17 cellular contexts compared by ENCODE assay signal in the genomic region with DNA sequence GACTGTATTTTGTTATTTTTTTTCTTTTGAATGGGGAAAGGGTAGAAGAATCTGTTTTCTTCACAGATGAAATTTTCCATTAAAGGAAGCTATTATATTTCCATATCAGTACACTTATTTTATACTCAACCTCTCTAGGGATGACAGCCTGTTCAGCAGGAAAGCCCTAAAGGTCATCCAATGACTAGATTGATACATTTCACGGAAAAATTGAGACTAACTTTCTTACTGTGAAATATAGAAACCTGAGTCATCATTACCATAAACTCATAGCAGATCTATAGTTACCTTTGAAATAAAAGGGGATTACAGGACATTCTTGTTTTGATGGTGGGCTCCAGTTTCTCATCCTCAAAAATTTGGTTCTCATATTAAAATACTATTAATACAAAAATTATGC. TPM values are rescaled to one million over a fixed set of nuclear protein-coding genes. Genes with fewer than 3 reads are reported as not detected.
DNase-seq lines count a peak whose midpoint lies in the region; ATAC-seq lines count a peak whose summit lies in the region.
"Had no signal": no experiment of that assay in that cellular context is flagged by ENCODE, and none has a peak within 500 bp of the region (broad histone marks: within the 10 kb centered on the region; RNA-seq: fewer than 3 reads in every experiment).

No MANE protein-coding gene starts in this region.

- intact Hi-C loops in activated CD4-positive, alpha-beta T cell treated with anti-CD3 and anti-CD28 coated beads for 36 hours (cut with DNase I, micrococcal nuclease): loop anchor here in 1 of 2 experiments (5.0 kb wide), 1 partner anchor 105 kb away; no protein-coding TSS in a partner anchor

- peak; percentile 6 for DNase-seq in activated CD4-positive, alpha-beta T cell treated with anti-CD3 and anti-CD28 coated beads for 36 hours
- no peak for DNase-seq in activated CD4-positive, alpha-beta T cell treated with anti-CD3 and anti-CD28 coated beads for 48 hours
- DNase-seq in activated naive CD4-positive, alpha-beta T cell treated with anti-CD3 and anti-CD28 coated beads, Interleukin-2, amount 50 U/mL, for 72 hours (ENCODE audit: low spot score in 2 of 2): no peak
- no peak for DNase-seq in activated naive CD4-positive, alpha-beta T cell (lab: John Stamatoyannopoulos, UW)
- DNase-seq in stimulated activated naive CD8-positive, alpha-beta T cell treated with anti-CD3 and anti-CD28 coated beads, Interleukin-15, Interleukin-2, amounts not matched to agents 100 U/mL and 50 U/mL, for 24 hours: no peak
- DNase-seq in NCI-H2029 (lab: John Stamatoyannopoulos, UW) (no peak), NCI-H748 (lab: John Stamatoyannopoulos, UW; ENCODE audit: unreplicated experiment) (no peak)
- DNase-seq: ACHN; CD4-positive, CD25-positive, alpha-beta regulatory T cell; DMS 273 treated with DMSO at 0.1 percent for 48 hours; DND-41; GDM1; GOT3; H9; IMR-90 had no signal

- no peaks in the 10 kb centered on the region for H3K36me3 Mint-ChIP-seq in activated CD4-positive, alpha-beta T cell treated with anti-CD3 and anti-CD28 coated beads for 36 hours (ENCODE audit: low read depth)
- no peaks in the 10 kb centered on the region for H3K36me3 Mint-ChIP-seq in activated naive CD4-positive, alpha-beta T cell treated with anti-CD3 and anti-CD28 coated beads, Interleukin-2, amount 50 U/mL, for 72 hours
- H3K36me3 Mint-ChIP-seq: CD4-positive, CD25-positive, alpha-beta regulatory T cell had no signal

- POLR2A ChIA-PET in activated CD4-positive, alpha-beta T cell treated with anti-CD3 and anti-CD28 coated beads for 36 hours (lab: Charles Lee): interaction anchor here (0.6 kb wide), 1 partner anchor 8 kb away, joined by 3 read pairs; no protein-coding TSS in a partner anchor

- H3K9me3 Mint-ChIP-seq in activated CD4-positive, alpha-beta T cell treated with anti-CD3 and anti-CD28 coated beads for 36 hours (ENCODE audit: low read depth): no peaks in the 10 kb centered on the region
- H3K9me3 Mint-ChIP-seq in activated naive CD4-positive, alpha-beta T cell treated with anti-CD3 and anti-CD28 coated beads, Interleukin-2, amount 50 U/mL, for 72 hours: no peaks in the 10 kb centered on the region
- H3K9me3 Mint-ChIP-seq: H9 had no signal

- CTCF ChIA-PET in activated CD4-positive, alpha-beta T cell treated with anti-CD3 and anti-CD28 coated beads for 36 hours (lab: Charles Lee): interaction anchor here (1.3 kb wide), 2 partner anchors 44 to 143 kb away, joined by 3 read pairs; no protein-coding TSS in a partner anchor

- peak; percentile 82 for ATAC-seq in activated CD4-positive, alpha-beta T cell treated with anti-CD3 and anti-CD28 coated beads for 36 hours
- peak; percentile 58 to 81 for ATAC-seq in activated naive CD4-positive, alpha-beta T cell treated with anti-CD3 and anti-CD28 coated beads, Interleukin-2, amount 50 U/mL, for 72 hours
- peak; percentile 80 for ATAC-seq in stimulated activated naive CD8-positive, alpha-beta T cell treated with anti-CD3 and anti-CD28 coated beads, Interleukin-15, Interleukin-2, amounts not matched to agents 100 U/mL and 50 U/mL, for 24 hours

- H3K27me3 Mint-ChIP-seq in activated CD4-positive, alpha-beta T cell treated with anti-CD3 and anti-CD28 coated beads for 36 hours: peaks cover 21% of the 10 kb centered on the region

- H3K4me3 Mint-ChIP-seq in activated CD4-positive, alpha-beta T cell treated with anti-CD3 and anti-CD28 coated beads for 36 hours: no peak overlapping the region
- H3K4me3 Mint-ChIP-seq: CD4-positive, CD25-positive, alpha-beta regulatory T cell; H9 had no signal

- H3K27ac Mint-ChIP-seq in activated CD4-positive, alpha-beta T cell treated with anti-CD3 and anti-CD28 coated beads for 36 hours: peak overlapping the region; percentile 38
- no peak overlapping the region for H3K27ac Mint-ChIP-seq in activated naive CD4-positive, alpha-beta T cell treated with anti-CD3 and anti-CD28 coated beads, Interleukin-2, amount 50 U/mL, for 72 hours
- H3K27ac Mint-ChIP-seq: CD4-positive, CD25-positive, alpha-beta regulatory T cell; H9 had no signal

- peaks cover 18% of the 10 kb centered on the region for H3K4me1 Mint-ChIP-seq in activated CD4-positive, alpha-beta T cell treated with anti-CD3 and anti-CD28 coated beads for 36 hours
- H3K4me1 Mint-ChIP-seq: CD4-positive, CD25-positive, alpha-beta regulatory T cell had no signal

RNA-seq across cellular contexts. Expression of gene PTCSC3, which starts 36.1 kb away (rescaled TPM):
- total RNA-seq in activated CD4-positive, alpha-beta T cell treated with anti-CD3 and anti-CD28 coated beads for 36 hours: not detected
- total RNA-seq in activated naive CD4-positive, alpha-beta T cell treated with anti-CD3 and anti-CD28 coated beads, Interleukin-2, amount 50 U/mL, for 72 hours: not detected
- total RNA-seq: A172; CD4-positive, CD25-positive, alpha-beta regulatory T cell; H9; HT-29; IMR-90 had no signal
